Comparison of ENCODE assay signal across 3 cellular contexts in genomic region chr4:109436504-109436903, GRCh38.
TF ChIP-seq lines count a peak whose summit lies in the region.

No MANE protein-coding gene starts in this region.

TF ChIP-seq in SK-N-SH, 30 proteins besides CTCF, POLR2A, EP300 and RAD21:
- no peak for TF ChIP-seq RXRA (IDR thresholded peaks at IDR 0.05; ENCODE audit: borderline replicate concordance, low read depth)
- no peak for TF ChIP-seq FOSL2 (IDR thresholded peaks at IDR 0.05; ENCODE audit: borderline replicate concordance, low read depth)
- no peak for TF ChIP-seq RCOR1 (IDR thresholded peaks at IDR 0.05; ENCODE audit: low read length)
- TF ChIP-seq TEAD4 (IDR thresholded peaks at IDR 0.05; ENCODE audit: borderline replicate concordance, insufficient read depth) = no peak
- no peak for TF ChIP-seq CHD2 (IDR thresholded peaks at IDR 0.05; ENCODE audit: low read length, partially characterized antibody)
- TF ChIP-seq POLR2AphosphoS5 (IDR thresholded peaks at IDR 0.05; ENCODE audit: low read depth, low read length) = no peak
- TF ChIP-seq SMC3 (IDR thresholded peaks at IDR 0.05; ENCODE audit: low read depth, low read length) = no peak
- no peak for TF ChIP-seq TCF12 (IDR thresholded peaks at IDR 0.05)
- TF ChIP-seq NFIC (IDR thresholded peaks at IDR 0.05; ENCODE audit: borderline replicate concordance) = no peak
- TF ChIP-seq GATA2 (CRISPR knock-in tag; IDR thresholded peaks at IDR 0.05) = no peak
- no peak for TF ChIP-seq PBX3 (IDR thresholded peaks at IDR 0.05)
- no peak for TF ChIP-seq YY1 (IDR thresholded peaks at IDR 0.05; ENCODE audit: low read depth)
- TF ChIP-seq IRF3 (IDR thresholded peaks at IDR 0.05; ENCODE audit: low read depth, low read length) = no peak
- TF ChIP-seq ELF1 (IDR thresholded peaks at IDR 0.05) = no peak
- TF ChIP-seq GABPA (IDR thresholded peaks at IDR 0.05; ENCODE audit: low read depth) = no peak
- no peak for TF ChIP-seq FOXJ3 (CRISPR knock-in tag; IDR thresholded peaks at IDR 0.05)
- no peak for TF ChIP-seq TAF1 (IDR thresholded peaks at IDR 0.05; ENCODE audit: borderline replicate concordance, low read depth, low read length)
- no peak for TF ChIP-seq MAX (IDR thresholded peaks at IDR 0.05; ENCODE audit: low read depth)
- no peak for TF ChIP-seq JUND (IDR thresholded peaks at IDR 0.05)
- no peak for TF ChIP-seq USF1 (IDR thresholded peaks at IDR 0.05; ENCODE audit: borderline replicate concordance, low read depth)

TF ChIP-seq in SK-N-SH treated with all-trans-retinoic acid at 6 μM for 48 hours, 23 proteins besides CTCF, POLR2A, EP300 and RAD21:
- TF ChIP-seq ESRRG (CRISPR knock-in tag; IDR thresholded peaks at IDR 0.05) (no peak), ARNTL (CRISPR knock-in tag; IDR thresholded peaks at IDR 0.05; ENCODE audit: borderline replicate concordance, low read depth) (no peak)

TF ChIP-seq in endothelial cell of umbilical vein, 7 proteins besides CTCF, POLR2A, EP300 and RAD21:
- TF ChIP-seq EZH2 (IDR thresholded peaks at IDR 0.05; ENCODE audit: borderline replicate concordance, low read depth, low read length, severe bottlenecking) = no peak
- no peak for TF ChIP-seq FOS (IDR thresholded peaks at IDR 0.05; ENCODE audit: borderline replicate concordance, insufficient read depth, low read length)
- no peak for TF ChIP-seq POLR2AphosphoS5 (IDR thresholded peaks at IDR 0.05; ENCODE audit: insufficient read depth, low read depth, low read length)
- TF ChIP-seq JUN (IDR thresholded peaks at IDR 0.05; ENCODE audit: borderline replicate concordance, insufficient read depth, insufficient read length, low read depth) = no peak
- TF ChIP-seq GATA2 (IDR thresholded peaks at IDR 0.05; ENCODE audit: insufficient read depth, insufficient read length, low read depth, low read length) = no peak
- no peak for TF ChIP-seq MAX (IDR thresholded peaks at IDR 0.05; ENCODE audit: insufficient read depth, insufficient read length)
- TF ChIP-seq MYC (IDR thresholded peaks at IDR 0.05; ENCODE audit: low read depth, low read length) = no peak
